Comparison of ENCODE assay signal across 27 cellular contexts in the genomic region with DNA sequence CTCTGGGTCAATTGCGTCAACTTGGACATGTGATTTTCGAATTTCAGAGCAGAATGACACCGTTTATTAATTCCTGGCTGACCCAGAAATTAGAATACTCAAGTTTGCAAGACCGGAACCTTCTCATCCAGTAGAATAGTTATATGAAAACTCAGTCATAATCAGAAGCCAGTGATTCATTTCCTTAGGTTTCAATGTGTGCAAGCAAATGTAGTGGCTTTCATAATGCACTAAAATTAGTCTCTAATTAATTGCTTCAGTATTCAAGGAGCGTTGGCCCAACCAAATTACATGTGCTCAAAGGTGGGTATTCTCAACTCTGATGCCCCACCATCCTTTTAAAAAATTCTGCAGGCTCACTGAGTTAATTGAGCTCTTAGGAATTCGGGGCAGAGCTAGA. TPM values are rescaled to one million over a fixed set of nuclear protein-coding genes. Genes with fewer than 3 reads are reported as not detected.
"Had no signal": no experiment of that assay in that cellular context is flagged by ENCODE, and none has a peak within 500 bp of the region (broad histone marks: within the 10 kb centered on the region; RNA-seq: fewer than 3 reads in every experiment).

No MANE protein-coding gene starts in this region.

- H3K27ac ChIP-seq: heart left ventricle, neutrophil, spleen, testis, tibial nerve had no signal

- H3K4me1 ChIP-seq: heart left ventricle, testis, tibial nerve had no signal

- H3K9me3 ChIP-seq: heart left ventricle, neutrophil, spleen, testis, tibial nerve had no signal

- H3K9me3 Mint-ChIP-seq: dendritic cell treated with granulocyte-macrophage colony-stimulating factor and Interleukin-4, amounts not matched to agents 40 ng/mL and 50 ng/mL, for 4 days; naive thymus-derived CD4-positive, alpha-beta T cell; nephron progenitor cell; stimulated activated naive B cell treated with anti-CD40 and anti-IgM and Interleukin-4, amounts not matched to agents 10 μg/mL and 1 μg/mL and 100 μg/mL, for 72 hours; stimulated activated naive CD8-positive, alpha-beta T cell treated with anti-CD3 and anti-CD28 coated beads, Interleukin-15, amount 100 ng/mL, for 72 hours had no signal

- H3K27me3 Mint-ChIP-seq: stimulated activated naive CD8-positive, alpha-beta T cell treated with anti-CD3 and anti-CD28 coated beads, Interleukin-15, amount 100 ng/mL, for 72 hours had no signal

- H3K4me3 Mint-ChIP-seq: dendritic cell treated with granulocyte-macrophage colony-stimulating factor and Interleukin-4, amounts not matched to agents 40 ng/mL and 50 ng/mL, for 4 days; naive thymus-derived CD4-positive, alpha-beta T cell; nephron progenitor cell; stimulated activated naive B cell treated with anti-CD40 and anti-IgM and Interleukin-4, amounts not matched to agents 10 μg/mL and 1 μg/mL and 100 μg/mL, for 72 hours; stimulated activated naive CD8-positive, alpha-beta T cell treated with anti-CD3 and anti-CD28 coated beads, Interleukin-15, amount 100 ng/mL, for 72 hours had no signal

- H3K27me3 ChIP-seq: heart left ventricle, neutrophil, spleen, testis, tibial nerve had no signal

- H3K4me1 Mint-ChIP-seq: stimulated activated naive CD8-positive, alpha-beta T cell treated with anti-CD3 and anti-CD28 coated beads, Interleukin-15, amount 100 ng/mL, for 72 hours had no signal

- H3K27ac Mint-ChIP-seq: dendritic cell treated with granulocyte-macrophage colony-stimulating factor and Interleukin-4, amounts not matched to agents 40 ng/mL and 50 ng/mL, for 4 days; nephron progenitor cell; stimulated activated naive B cell treated with anti-CD40 and anti-IgM and Interleukin-4, amounts not matched to agents 10 μg/mL and 1 μg/mL and 100 μg/mL, for 72 hours; stimulated activated naive CD8-positive, alpha-beta T cell treated with anti-CD3 and anti-CD28 coated beads, Interleukin-15, amount 100 ng/mL, for 72 hours had no signal

- ATAC-seq: heart left ventricle; left colon; naive thymus-derived CD4-positive, alpha-beta T cell; sciatic nerve; stimulated activated naive CD8-positive, alpha-beta T cell treated with anti-CD3 and anti-CD28 coated beads, Interleukin-15, amount 100 ng/mL, for 72 hours had no signal

- H3K36me3 Mint-ChIP-seq: naive thymus-derived CD4-positive, alpha-beta T cell; stimulated activated naive B cell treated with anti-CD40 and anti-IgM and Interleukin-4, amounts not matched to agents 10 μg/mL and 1 μg/mL and 100 μg/mL, for 72 hours had no signal

- H3K36me3 ChIP-seq: heart left ventricle, neutrophil, spleen, tibial nerve had no signal

- DNase-seq: heart left ventricle; hippocampal formation; left colon; naive thymus-derived CD4-positive, alpha-beta T cell; nephron progenitor cell; spleen; stimulated activated CD4-positive, alpha-beta T cell treated with anti-CD3 and anti-CD28 coated beads, Interleukin-15, amount 100 ng/mL, for 24 hours; stimulated activated CD4-positive, alpha-beta T cell treated with anti-CD3 and anti-CD28 coated beads, Interleukin-1b, Interleukin-23, amount 100 ng/mL, for 48 hours; stimulated activated CD4-positive, alpha-beta T cell treated with anti-CD3 and anti-CD28 coated beads, Interleukin-4, amount 100 ng/mL, for 24 hours; stimulated activated naive B cell treated with anti-CD40 and anti-IgM and Interleukin-4, amounts not matched to agents 10 μg/mL and 1 μg/mL and 100 μg/mL, for 72 hours; stimulated activated naive CD8-positive, alpha-beta T cell treated with anti-CD3 and anti-CD28 coated beads, Interleukin-15, amount 100 ng/mL, for 72 hours; testis had no signal

- H3K4me3 ChIP-seq: heart left ventricle, spleen, testis, tibial nerve had no signal

RNA-seq across cellular contexts. Expression of gene DAO, which starts 55.3 kb away (rescaled TPM):
- total RNA-seq: frontal cortex; glomerular endothelial cell; heart left ventricle; kidney epithelial cell; lung microvascular endothelial cell; mesenteric fat pad; mononuclear cell; naive thymus-derived CD4-positive, alpha-beta T cell; osteoblast; pulmonary artery endothelial cell; sciatic nerve; skeletal muscle tissue; subcutaneous adipose tissue; tibial nerve; ureter had no signal
